In the genomic region with DNA sequence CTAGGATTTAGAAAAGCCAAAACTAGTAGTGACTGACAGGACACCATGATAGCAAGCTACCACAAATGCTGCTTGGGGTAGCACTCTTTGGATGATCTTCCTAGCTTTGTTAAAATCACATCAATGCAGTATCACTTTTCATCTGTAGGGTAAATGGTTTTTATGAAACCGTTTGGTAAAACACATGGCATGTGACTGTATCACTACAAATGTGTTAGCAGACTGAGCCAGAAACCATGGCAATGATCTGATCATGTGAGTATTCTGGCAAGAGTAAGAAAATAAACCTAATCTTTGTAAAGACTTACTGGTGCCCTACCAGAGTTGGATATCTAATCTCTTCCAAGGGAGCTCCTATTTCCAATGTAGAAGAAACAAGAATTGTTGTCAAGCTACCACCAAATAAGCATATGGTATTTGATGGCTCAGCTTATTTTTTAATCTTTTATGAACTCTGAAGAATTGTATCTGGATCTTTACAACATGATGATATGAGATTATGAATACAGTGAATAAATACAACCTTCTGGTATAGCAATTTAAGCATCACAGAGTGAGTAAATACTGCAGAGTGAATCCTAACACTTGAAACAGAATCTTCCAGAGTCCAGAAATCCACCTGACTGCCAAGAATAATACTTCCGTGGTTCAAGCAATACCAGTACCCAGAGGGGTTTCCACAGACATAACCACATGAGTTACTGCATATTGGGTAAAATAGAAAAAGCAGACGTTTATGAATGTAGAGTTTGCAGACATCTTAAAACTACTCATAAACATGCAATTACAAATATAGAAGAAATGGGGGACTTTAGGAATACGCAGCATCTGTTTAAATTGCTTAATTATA, we compare ENCODE assay signal across 8 cellular contexts.
DNase-seq lines count a peak whose midpoint lies in the region; ATAC-seq and TF ChIP-seq lines count a peak whose summit lies in the region.
"Had no signal": no experiment of that assay in that cellular context is flagged by ENCODE, and none has a peak within 500 bp of the region (broad histone marks: within the 10 kb centered on the region; RNA-seq: fewer than 3 reads in every experiment).

No MANE protein-coding gene starts in this region.

- no peak for ATAC-seq in GM19395 (IDR thresholded peaks at IDR 0.05; ENCODE audit: unreplicated experiment)

- H3K9me3 ChIP-seq in HEK293 (ENCODE audit: control insufficient read depth, insufficient read depth, low read depth, low read length) (no peaks in the 10 kb centered on the region), ascending aorta (no peaks in the 10 kb centered on the region)

- H3K36me3 ChIP-seq in HEK293 (ENCODE audit: control insufficient read depth in 2 of 2, insufficient read depth in 1 of 2, low read length in 2 of 2): no peaks in the 10 kb centered on the region
- no peaks in the 10 kb centered on the region for H3K36me3 ChIP-seq in ascending aorta

- POLR2A ChIA-PET in HEK293 (lab: Yijun Ruan, JAX): interaction anchor here (0.7 kb wide), 1 partner anchor 767 kb away, joined by 7 read pairs; no protein-coding TSS in a partner anchor

- peaks cover 40% of the 10 kb centered on the region for H3K4me1 ChIP-seq in HEK293 (ENCODE audit: control insufficient read depth, insufficient read depth, low read length)
- H3K4me1 ChIP-seq in ascending aorta: peaks cover 0 to 35% of the 10 kb centered on the region in 2 donors

- CTCF ChIA-PET in HEK293 (lab: Yijun Ruan, JAX): interaction anchor here (0.5 to 4.7 kb wide), 10 partner anchors 13 to 1001 kb away, joined by 3 to 33 read pairs (median 4); no protein-coding TSS in a partner anchor

- TF ChIP-seq CTCF in HEK293 (tag by site-specific recombination; IDR thresholded peaks at IDR 0.05) (no peak), ascending aorta (IDR thresholded peaks at IDR 0.05) (no peak)

- DNase-seq in ascending aorta (ENCODE audit: low spot score in 2 of 2) (no peak), inferior parietal cortex (ENCODE audit: extremely low spot score) (peak; percentile 53), stromal cell of bone marrow (ENCODE audit: low read depth) (peak; percentile 78), NCI-H128 (lab: John Stamatoyannopoulos, UW; ENCODE audit: unreplicated experiment) (no peak), NCI-H82 (lab: John Stamatoyannopoulos, UW) (no peak)
- DNase-seq: activated CD4-positive, CD25-positive, alpha-beta regulatory T cell treated with anti-CD3 and anti-CD28 coated beads, Interleukin-2, amount 50 U/mL, for 72 hours had no signal

- intact Hi-C loops in ascending aorta (cut with DNase I): loop anchor here (5.0 to 10.0 kb wide), 3 partner anchors 63 to 416 kb away; no protein-coding TSS in a partner anchor

- H3K27me3 ChIP-seq in ascending aorta: no peaks in the 10 kb centered on the region

- H3K27ac ChIP-seq in HEK293 (ENCODE audit: extremely low read depth, low read depth, low read length) (no peak overlapping the region), ascending aorta (peak overlapping the region; percentile 73 to 87)

- H3K4me3 ChIP-seq in HEK293 (ENCODE audit: low read depth, low read length) (no peak overlapping the region), ascending aorta (peak overlapping the region in 1 of 2 donors; percentile 83)

TF ChIP-seq in HEK293, 187 proteins besides CTCF, POLR2A, EP300 and RAD21:
- TF ChIP-seq, protein P1, sequence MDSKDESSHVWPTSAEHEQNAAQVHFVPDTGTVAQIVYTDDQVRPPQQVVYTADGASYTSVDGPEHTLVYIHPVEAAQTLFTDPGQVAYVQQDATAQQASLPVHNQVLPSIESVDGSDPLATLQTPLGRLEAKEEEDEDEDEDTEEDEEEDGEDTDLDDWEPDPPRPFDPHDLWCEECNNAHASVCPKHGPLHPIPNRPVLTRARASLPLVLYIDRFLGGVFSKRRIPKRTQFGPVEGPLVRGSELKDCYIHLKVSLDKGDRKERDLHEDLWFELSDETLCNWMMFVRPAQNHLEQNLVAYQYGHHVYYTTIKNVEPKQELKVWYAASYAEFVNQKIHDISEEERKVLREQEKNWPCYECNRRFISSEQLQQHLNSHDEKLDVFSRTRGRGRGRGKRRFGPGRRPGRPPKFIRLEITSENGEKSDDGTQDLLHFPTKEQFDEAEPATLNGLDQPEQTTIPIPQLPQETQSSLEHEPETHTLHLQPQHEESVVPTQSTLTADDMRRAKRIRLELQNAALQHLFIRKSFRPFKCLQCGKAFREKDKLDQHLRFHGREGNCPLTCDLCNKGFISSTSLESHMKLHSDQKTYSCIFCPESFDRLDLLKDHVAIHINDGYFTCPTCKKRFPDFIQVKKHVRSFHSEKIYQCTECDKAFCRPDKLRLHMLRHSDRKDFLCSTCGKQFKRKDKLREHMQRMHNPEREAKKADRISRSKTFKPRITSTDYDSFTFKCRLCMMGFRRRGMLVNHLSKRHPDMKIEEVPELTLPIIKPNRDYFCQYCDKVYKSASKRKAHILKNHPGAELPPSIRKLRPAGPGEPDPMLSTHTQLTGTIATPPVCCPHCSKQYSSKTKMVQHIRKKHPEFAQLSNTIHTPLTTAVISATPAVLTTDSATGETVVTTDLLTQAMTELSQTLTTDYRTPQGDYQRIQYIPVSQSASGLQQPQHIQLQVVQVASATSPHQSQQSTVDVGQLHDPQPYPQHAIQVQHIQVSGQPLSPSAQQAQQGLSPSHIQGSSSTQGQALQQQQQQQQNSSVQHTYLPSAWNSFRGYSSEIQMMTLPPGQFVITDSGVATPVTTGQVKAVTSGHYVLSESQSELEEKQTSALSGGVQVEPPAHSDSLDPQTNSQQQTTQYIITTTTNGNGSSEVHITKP (tag by site-specific recombination; IDR thresholded peaks at IDR 0.05): 0 out of 2 replicates have a peak, but pooled peaks have one; percentile 51
- TF ChIP-seq, protein P2, sequence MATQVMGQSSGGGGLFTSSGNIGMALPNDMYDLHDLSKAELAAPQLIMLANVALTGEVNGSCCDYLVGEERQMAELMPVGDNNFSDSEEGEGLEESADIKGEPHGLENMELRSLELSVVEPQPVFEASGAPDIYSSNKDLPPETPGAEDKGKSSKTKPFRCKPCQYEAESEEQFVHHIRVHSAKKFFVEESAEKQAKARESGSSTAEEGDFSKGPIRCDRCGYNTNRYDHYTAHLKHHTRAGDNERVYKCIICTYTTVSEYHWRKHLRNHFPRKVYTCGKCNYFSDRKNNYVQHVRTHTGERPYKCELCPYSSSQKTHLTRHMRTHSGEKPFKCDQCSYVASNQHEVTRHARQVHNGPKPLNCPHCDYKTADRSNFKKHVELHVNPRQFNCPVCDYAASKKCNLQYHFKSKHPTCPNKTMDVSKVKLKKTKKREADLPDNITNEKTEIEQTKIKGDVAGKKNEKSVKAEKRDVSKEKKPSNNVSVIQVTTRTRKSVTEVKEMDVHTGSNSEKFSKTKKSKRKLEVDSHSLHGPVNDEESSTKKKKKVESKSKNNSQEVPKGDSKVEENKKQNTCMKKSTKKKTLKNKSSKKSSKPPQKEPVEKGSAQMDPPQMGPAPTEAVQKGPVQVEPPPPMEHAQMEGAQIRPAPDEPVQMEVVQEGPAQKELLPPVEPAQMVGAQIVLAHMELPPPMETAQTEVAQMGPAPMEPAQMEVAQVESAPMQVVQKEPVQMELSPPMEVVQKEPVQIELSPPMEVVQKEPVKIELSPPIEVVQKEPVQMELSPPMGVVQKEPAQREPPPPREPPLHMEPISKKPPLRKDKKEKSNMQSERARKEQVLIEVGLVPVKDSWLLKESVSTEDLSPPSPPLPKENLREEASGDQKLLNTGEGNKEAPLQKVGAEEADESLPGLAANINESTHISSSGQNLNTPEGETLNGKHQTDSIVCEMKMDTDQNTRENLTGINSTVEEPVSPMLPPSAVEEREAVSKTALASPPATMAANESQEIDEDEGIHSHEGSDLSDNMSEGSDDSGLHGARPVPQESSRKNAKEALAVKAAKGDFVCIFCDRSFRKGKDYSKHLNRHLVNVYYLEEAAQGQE (tag by site-specific recombination; IDR thresholded peaks at IDR 0.05): no peak
- TF ChIP-seq ZFP37 (tag by site-specific recombination; IDR thresholded peaks at IDR 0.05): no peak
- 0 out of 2 replicates have a peak, but pooled peaks have one; percentile 33 for TF ChIP-seq TRIM28 (IDR thresholded peaks at IDR 0.05; ENCODE audit: borderline replicate concordance, low read length)
- TF ChIP-seq, protein P3, sequence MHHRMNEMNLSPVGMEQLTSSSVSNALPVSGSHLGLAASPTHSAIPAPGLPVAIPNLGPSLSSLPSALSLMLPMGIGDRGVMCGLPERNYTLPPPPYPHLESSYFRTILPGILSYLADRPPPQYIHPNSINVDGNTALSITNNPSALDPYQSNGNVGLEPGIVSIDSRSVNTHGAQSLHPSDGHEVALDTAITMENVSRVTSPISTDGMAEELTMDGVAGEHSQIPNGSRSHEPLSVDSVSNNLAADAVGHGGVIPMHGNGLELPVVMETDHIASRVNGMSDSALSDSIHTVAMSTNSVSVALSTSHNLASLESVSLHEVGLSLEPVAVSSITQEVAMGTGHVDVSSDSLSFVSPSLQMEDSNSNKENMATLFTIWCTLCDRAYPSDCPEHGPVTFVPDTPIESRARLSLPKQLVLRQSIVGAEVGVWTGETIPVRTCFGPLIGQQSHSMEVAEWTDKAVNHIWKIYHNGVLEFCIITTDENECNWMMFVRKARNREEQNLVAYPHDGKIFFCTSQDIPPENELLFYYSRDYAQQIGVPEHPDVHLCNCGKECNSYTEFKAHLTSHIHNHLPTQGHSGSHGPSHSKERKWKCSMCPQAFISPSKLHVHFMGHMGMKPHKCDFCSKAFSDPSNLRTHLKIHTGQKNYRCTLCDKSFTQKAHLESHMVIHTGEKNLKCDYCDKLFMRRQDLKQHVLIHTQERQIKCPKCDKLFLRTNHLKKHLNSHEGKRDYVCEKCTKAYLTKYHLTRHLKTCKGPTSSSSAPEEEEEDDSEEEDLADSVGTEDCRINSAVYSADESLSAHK (tag by site-specific recombination; IDR thresholded peaks at IDR 0.05): no peak

Comparison
In these comparisons a context has a peak if more than half of its experiments do, and no peak if none do; other contexts are left out.
1. DNase-seq: peak in inferior parietal cortex (single experiment) and stromal cell of bone marrow (single experiment); none in ascending aorta (0 of 2), NCI-H128 (single experiment) and NCI-H82 (single experiment).